Comparison of ENCODE assay signal across 10 cellular contexts in genomic region chr15:71691700-71692417, GRCh38.
DNase-seq lines count a peak whose midpoint lies in the region; ATAC-seq and TF ChIP-seq lines count a peak whose summit lies in the region.
"Had no signal": no experiment of that assay in that cellular context is flagged by ENCODE, and none has a peak within 500 bp of the region (broad histone marks: within the 10 kb centered on the region; RNA-seq: fewer than 3 reads in every experiment).

No MANE protein-coding gene starts in this region.

- BruUV-seq in Panc1 (replicated peaks; lab: Mats Ljungman, UMichigan) (no TSS peak), Calu3 (replicated peaks; lab: Mats Ljungman, UMichigan) (no TSS peak)

- H4K20me1 ChIP-seq in neural progenitor cell (ENCODE audit: low read depth) = no peaks in the 10 kb centered on the region

- TF ChIP-seq POLR2A in esophagus squamous epithelium (IDR thresholded peaks at IDR 0.05) = no peak

- in situ Hi-C loops in Panc1 (cut with HindIII; ENCODE audit: low pct_unique_long_range_greater_than_20kb, low sequenced_read_pairs) = no loop called here

- no peaks in the 10 kb centered on the region for H3K36me3 ChIP-seq in Panc1 (ENCODE audit: control insufficient read depth, insufficient read depth, low read length)
- peaks cover 0 to 22% (median 0%) of the 10 kb centered on the region in 3 donors for H3K36me3 ChIP-seq in esophagus squamous epithelium
- H3K36me3 ChIP-seq in neural progenitor cell = no peaks in the 10 kb centered on the region
- H3K36me3 ChIP-seq: Peyer's patch had no signal

- H3K27ac ChIP-seq in Panc1 (ENCODE audit: low read length) (no peak overlapping the region), esophagus squamous epithelium (peak overlapping the region; percentile 60 to 82 (median 73)), neural progenitor cell (no peak overlapping the region)

- no peak overlapping the region for H3K4me2 ChIP-seq in neural progenitor cell

- intact Hi-C loops in Panc1 (cut with micrococcal nuclease; ENCODE audit: unreplicated experiment) = no loop called here
- intact Hi-C loops in esophagus squamous epithelium (cut with DNase I) = no loop called here
- intact Hi-C loops in Calu3 (cut with micrococcal nuclease; ENCODE audit: unreplicated experiment) = no loop called here

- POLR2A ChIA-PET in Panc1 (lab: Charles Lee) = no interaction called here

- H3K4me1 Mint-ChIP-seq in neural progenitor cell = peaks cover 3% of the 10 kb centered on the region
- H3K4me1 Mint-ChIP-seq in Calu3 (ENCODE audit: low read depth, unreplicated experiment) = peaks cover 19% of the 10 kb centered on the region

- H3K27me3 Mint-ChIP-seq in neural progenitor cell (ENCODE audit: insufficient read depth, low read depth) = peaks cover 2% of the 10 kb centered on the region
- H3K27me3 Mint-ChIP-seq in Calu3 (ENCODE audit: unreplicated experiment) = no peaks in the 10 kb centered on the region

- H3K36me3 Mint-ChIP-seq in neural progenitor cell = no peaks in the 10 kb centered on the region
- no peaks in the 10 kb centered on the region for H3K36me3 Mint-ChIP-seq in Calu3 (ENCODE audit: insufficient read depth, unreplicated experiment)

- ATAC-seq in Panc1 (peak; percentile 66; the same call in 1 of the 2 replicates), GM21737 (IDR thresholded peaks at IDR 0.05; ENCODE audit: unreplicated experiment) (no peak)

- H3K4me1 ChIP-seq in Panc1 (ENCODE audit: control insufficient read depth, insufficient read depth, low read length) = no peaks in the 10 kb centered on the region
- peaks cover 0 to 62% (median 31%) of the 10 kb centered on the region in 3 donors for H3K4me1 ChIP-seq in esophagus squamous epithelium
- no peaks in the 10 kb centered on the region for H3K4me1 ChIP-seq in neural progenitor cell
- H3K4me1 ChIP-seq: Peyer's patch had no signal

- TF ChIP-seq CTCF in AG10803 (conservative IDR thresholded peaks at IDR 0.05; ENCODE audit: low read length) (no peak), Panc1 (IDR thresholded peaks at IDR 0.05) (no peak), esophagus squamous epithelium (IDR thresholded peaks at IDR 0.05) (no peak), neural progenitor cell (IDR thresholded peaks at IDR 0.05) (no peak), Calu3 (IDR thresholded peaks at IDR 0.05; ENCODE audit: unreplicated experiment) (no peak)

- no peaks in the 10 kb centered on the region for H3K9me3 ChIP-seq in Panc1 (ENCODE audit: control insufficient read depth, insufficient read depth, low read depth, low read length)
- no peaks in the 10 kb centered on the region for H3K9me3 ChIP-seq in esophagus squamous epithelium
- H3K9me3 ChIP-seq in neural progenitor cell (ENCODE audit: low read depth) = no peaks in the 10 kb centered on the region
- H3K9me3 ChIP-seq: Peyer's patch had no signal

- peak; percentile 72 for DNase-seq in AG10803 (ENCODE audit: low read depth)
- peak; percentile 7 for DNase-seq in Panc1 (ENCODE audit: low read depth, low spot score)
- DNase-seq in esophagus squamous epithelium (lab: John Stamatoyannopoulos, UW) = no peak
- peak; percentile 16 for DNase-seq in neural progenitor cell (ENCODE audit: low spot score)
- no peak for DNase-seq in T-helper 2 cell
- no peak for DNase-seq in inferior parietal cortex (ENCODE audit: extremely low spot score)
- no peak for DNase-seq in Calu3
- DNase-seq: Peyer's patch had no signal

- CTCF ChIA-PET in Panc1 (lab: Charles Lee) (interaction anchor here (0.8 kb wide), 1 partner anchor 38 kb away, joined by 3 read pairs; no protein-coding TSS in a partner anchor), Calu3 (lab: Charles Lee) (no interaction called here)

- no peak overlapping the region for H3K4me3 ChIP-seq in AG10803 (ENCODE audit: low read length)
- H3K4me3 ChIP-seq in Panc1 (ENCODE audit: low read depth in 2 of 2, low read length in 2 of 2) = no peak overlapping the region
- peak overlapping the region in 1 of 4 donors; percentile 40 for H3K4me3 ChIP-seq in esophagus squamous epithelium
- no peak overlapping the region for H3K4me3 ChIP-seq in neural progenitor cell
- H3K4me3 ChIP-seq: Peyer's patch had no signal

- no peaks in the 10 kb centered on the region for H3K79me2 ChIP-seq in neural progenitor cell (ENCODE audit: low read depth)

- no peak overlapping the region for H3K4me3 Mint-ChIP-seq in neural progenitor cell
- no peak overlapping the region for H3K4me3 Mint-ChIP-seq in Calu3 (ENCODE audit: low read depth, unreplicated experiment)

- no peak overlapping the region for H3K9ac ChIP-seq in neural progenitor cell

- WGBS in esophagus squamous epithelium, 2 donors = 9 to 39% methylated on average over 5 to 8 of the region's 9 CpGs

- H3K27me3 ChIP-seq in Panc1 (ENCODE audit: control insufficient read depth, insufficient read depth, low read length) (no peaks in the 10 kb centered on the region), esophagus squamous epithelium (no peaks in the 10 kb centered on the region), neural progenitor cell (no peaks in the 10 kb centered on the region)
- H3K27me3 ChIP-seq: Peyer's patch had no signal

- H3K9me3 Mint-ChIP-seq in neural progenitor cell (no peaks in the 10 kb centered on the region), Calu3 (ENCODE audit: low read depth, unreplicated experiment) (no peaks in the 10 kb centered on the region)

- H3K27ac Mint-ChIP-seq in neural progenitor cell = no peak overlapping the region
- no peak overlapping the region for H3K27ac Mint-ChIP-seq in Calu3 (ENCODE audit: unreplicated experiment)
- H3K27ac Mint-ChIP-seq: activated T-helper 2 cell treated with anti-CD3 and anti-CD28 coated beads, Interferon-gamma antibody, Interleukin-2, Interleukin-4, amounts not matched to agents 10 μg/mL and 5 μg/mL and 100 μg/mL, durations not matched to agents 14 hours and 24 hours and 36 hours had no signal

- H3F3A ChIP-seq in neural progenitor cell (ENCODE audit: low read depth) = no peaks in the 10 kb centered on the region

- H2AFZ ChIP-seq in neural progenitor cell (replicated peaks) = no peak overlapping the region

Comparison
In these comparisons a context has a peak if more than half of its experiments do, and no peak if none do; other contexts are left out.
1. DNase-seq: peak in AG10803 (single experiment), Panc1 (single experiment) and neural progenitor cell (single experiment); none in esophagus squamous epithelium (single experiment), T-helper 2 cell (0 of 5), inferior parietal cortex (single experiment) and Calu3 (single experiment).
2. H3K27ac ChIP-seq: peak in esophagus squamous epithelium (4 of 4); none in Panc1 (single experiment) and neural progenitor cell (single experiment).